ENCODE assay signal across 7 cellular contexts in the genomic region with DNA sequence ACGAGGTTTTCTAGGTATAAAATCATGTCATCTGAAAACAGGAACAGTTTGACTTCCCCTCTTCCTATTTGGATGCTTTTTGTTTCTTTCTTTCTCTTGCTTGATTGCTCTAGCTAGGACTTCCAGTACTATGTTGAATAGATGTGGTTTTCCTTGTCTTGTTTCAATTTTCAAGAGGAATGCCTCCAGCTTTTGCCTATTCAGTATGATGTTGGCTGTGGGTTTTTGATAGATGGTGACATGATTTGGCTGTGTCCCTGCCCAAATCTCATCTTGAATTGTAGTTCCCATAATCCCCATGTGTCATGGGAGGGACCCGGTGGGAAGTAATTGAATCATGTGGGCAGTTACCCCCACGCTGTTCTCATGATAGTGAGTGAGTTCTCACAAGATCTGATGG.
A peak's percentile ranks its signal among the peaks of the same experiment; 100 is the strongest.
DNase-seq lines count a peak whose midpoint lies in the region; FAIRE-seq and TF ChIP-seq lines count a peak whose summit lies in the region.
"Not testable (repeated sequence)": the region's sequence is repeated elsewhere in the genome, so short reads cannot be mapped to it uniquely, and the experiment has no call there.

No MANE protein-coding gene starts in this region.

- WGBS in esophagus squamous epithelium, 2 donors, result 33 to 58% methylated on average over 3 of the region's 3 CpGs

- not testable (repeated sequence) for H3K4me2 ChIP-seq in astrocyte (ENCODE audit: low read length)

- H3K27me3 ChIP-seq in HUES48 (ENCODE audit: control insufficient read depth, insufficient read depth, low read length); astrocyte (ENCODE audit: insufficient read depth, low read length); esophagus squamous epithelium: not testable (repeated sequence)

- not testable (repeated sequence) for TF ChIP-seq POLR2A in esophagus squamous epithelium (IDR thresholded peaks at IDR 0.05)

- not testable (repeated sequence) for FAIRE-seq in astrocyte (lab: Jason Lieb, UNC)

- H3K4me1 ChIP-seq in HUES48 (ENCODE audit: control insufficient read depth, insufficient read depth, low read length); astrocyte (ENCODE audit: insufficient read depth, low read length); esophagus squamous epithelium: not testable (repeated sequence)

- not testable (repeated sequence) for H3K27ac Mint-ChIP-seq in astrocyte (ENCODE audit: unreplicated experiment)
- peak overlapping the region in 4 of 5 experiments; percentile 59 to 91 (median 78) for H3K27ac Mint-ChIP-seq in brain

- H3K9me3 ChIP-seq in HUES48 (ENCODE audit: control insufficient read depth, insufficient read depth, low read length); astrocyte (ENCODE audit: insufficient read depth, low read depth, low read length); esophagus squamous epithelium: not testable (repeated sequence)

- H3K9me3 Mint-ChIP-seq in astrocyte (ENCODE audit: unreplicated experiment) (peaks cover 15% of the 10 kb centered on the region), brain (peaks cover 34 to 46% (median 35%) of the 10 kb centered on the region in 5 experiments)

- not testable (repeated sequence) for H3K4me3 Mint-ChIP-seq in astrocyte (ENCODE audit: unreplicated experiment)
- H3K4me3 Mint-ChIP-seq in brain, result peak overlapping the region in 2 of 5 experiments; percentile 13 to 23

- not testable (repeated sequence) for H3K4me1 Mint-ChIP-seq in astrocyte (ENCODE audit: low read depth, unreplicated experiment)
- H3K4me1 Mint-ChIP-seq in brain, result peaks cover 26% of the 10 kb centered on the region

- not testable (repeated sequence) for TF ChIP-seq CTCF in AG10803 (conservative IDR thresholded peaks at IDR 0.05; ENCODE audit: low read length); astrocyte (IDR thresholded peaks at IDR 0.05; ENCODE audit: insufficient read depth, low read depth, low read length); brain (conservative IDR thresholded peaks at IDR 0.05); esophagus squamous epithelium (IDR thresholded peaks at IDR 0.05)

- not testable (repeated sequence) for H4K20me1 ChIP-seq in astrocyte (ENCODE audit: insufficient read depth, low read length)

- H3K27ac ChIP-seq in HUES48 (ENCODE audit: low read depth, low read length) (peak overlapping the region; percentile 45), esophagus squamous epithelium (peak overlapping the region in 3 of 4 donors; percentile 11 to 26 (median 14))
- not testable (repeated sequence) for H3K27ac ChIP-seq in astrocyte (ENCODE audit: low read depth, low read length)

- H3K9ac ChIP-seq in HUES48 (ENCODE audit: low read depth, low read length); astrocyte (ENCODE audit: low read length): not testable (repeated sequence)

- not testable (repeated sequence) for H3K36me3 ChIP-seq in HUES48 (ENCODE audit: control insufficient read depth, insufficient read depth, low read length); astrocyte (ENCODE audit: insufficient read depth, low read length); esophagus squamous epithelium

- DNase-seq in AG10803 (ENCODE audit: low read depth) (peak; percentile 60), astrocyte (ENCODE audit: low read depth) (peak; percentile 56), fibroblast of peridontal ligament (ENCODE audit: extremely low read depth) (peak; percentile 47), foreskin melanocyte (peak; percentile 13)
- DNase-seq in esophagus squamous epithelium (lab: John Stamatoyannopoulos, UW), result not testable (repeated sequence)

- not testable (repeated sequence) for H3K4me3 ChIP-seq in AG10803 (ENCODE audit: low read length); HUES48 (ENCODE audit: low read depth, low read length); astrocyte (ENCODE audit: insufficient read depth, low read depth, low read length); esophagus squamous epithelium

- H3K36me3 Mint-ChIP-seq in astrocyte (ENCODE audit: low read depth, unreplicated experiment), result not testable (repeated sequence)
- H3K36me3 Mint-ChIP-seq in brain, result peaks cover 23% of the 10 kb centered on the region

- not testable (repeated sequence) for H3K79me2 ChIP-seq in astrocyte (ENCODE audit: insufficient read depth, low read length)

- intact Hi-C loops in esophagus squamous epithelium (cut with DNase I), result not testable (repeated sequence)

- not testable (repeated sequence) for H2AFZ ChIP-seq in astrocyte (ENCODE audit: low read depth, low read length)

- not testable (repeated sequence) for H3K27me3 Mint-ChIP-seq in astrocyte (ENCODE audit: low read depth, unreplicated experiment); brain
